ENCODE assay signal across 10 cellular contexts in the genomic region with DNA sequence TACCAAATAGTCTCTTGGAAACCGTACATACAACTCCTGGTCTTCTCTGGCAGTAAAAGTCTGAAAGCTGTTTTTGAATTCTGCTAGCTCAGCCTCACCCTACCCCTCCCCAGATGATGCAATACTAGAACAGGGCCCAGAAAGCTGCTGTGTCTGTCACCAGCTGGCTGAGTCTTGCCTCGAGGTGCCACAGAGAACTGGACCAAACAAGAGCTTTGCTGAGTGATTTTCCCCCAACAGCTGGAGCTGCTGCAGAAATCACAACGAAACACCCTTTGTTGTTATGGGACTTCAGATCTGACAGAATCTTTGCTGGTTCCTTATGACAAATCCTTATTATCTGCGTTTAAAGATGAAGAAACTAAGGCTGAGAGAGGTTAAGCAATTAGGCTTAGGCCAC.
DNase-seq lines count a peak whose midpoint lies in the region; ATAC-seq, FAIRE-seq and TF ChIP-seq lines count a peak whose summit lies in the region.
"Had no signal": no experiment of that assay in that cellular context is flagged by ENCODE, and none has a peak within 500 bp of the region (broad histone marks: within the 10 kb centered on the region; RNA-seq: fewer than 3 reads in every experiment).

No MANE protein-coding gene starts in this region.

- H3K79me2 ChIP-seq in K562 (ENCODE audit: control insufficient read depth, insufficient read depth, low read length), result no peaks in the 10 kb centered on the region

- WGBS in K562 (ENCODE audit: insufficient coverage, low coverage, missing lambda C conversion rate), result 17% methylated on average over 4 of the region's 4 CpGs
- WGBS in endodermal cell (ENCODE audit: insufficient coverage in 1 of 2, insufficient read length in 1 of 2), 2 experiments, result 78 to 81% methylated on average over 3 to 4 of the region's 4 CpGs

- H3K27me3 ChIP-seq in K562 (ENCODE audit: control insufficient read depth in 2 of 2, insufficient read depth in 2 of 2, low read length in 2 of 2) (no peaks in the 10 kb centered on the region), layer of hippocampus (ENCODE audit: control insufficient read depth, insufficient read depth, low read length) (peaks cover 13% of the 10 kb centered on the region), endodermal cell (ENCODE audit: control insufficient read depth, insufficient read depth, low read length, poor library complexity, severe bottlenecking) (peaks cover 75% of the 10 kb centered on the region)

- H3K9me1 ChIP-seq in K562 (ENCODE audit: control insufficient read depth, insufficient read depth, low read length), result no peaks in the 10 kb centered on the region

- no peak for TF ChIP-seq POLR2A in K562 (conservative IDR thresholded peaks at IDR 0.05)

- no peak for TF ChIP-seq CTCF in AG10803 (conservative IDR thresholded peaks at IDR 0.05; ENCODE audit: low read length)
- TF ChIP-seq CTCF in K562 (IDR thresholded peaks at IDR 0.05 in 2 of 3, conservative IDR thresholded peaks at IDR 0.05 in 1 of 3; ENCODE audit: insufficient read depth in 2 of 3, low read depth in 1 of 3, low read length in 3 of 3), result no peak
- TF ChIP-seq CTCF in endodermal cell (conservative IDR thresholded peaks at IDR 0.05), result no peak

- intact Hi-C loops in K562 (cut with micrococcal nuclease), result no loop called here

- POLR2A ChIA-PET in K562 (lab: Yijun Ruan, JAX), result interaction anchor here (0.6 to 3.9 kb wide), 3 partner anchors 12 to 476 kb away, joined by 3 to 13 read pairs (median 3); partner anchors contain the start of gene DNAJC1

- peak overlapping the region in 3 of 4 donors; percentile 6 to 43 (median 40) for H3K4me3 Mint-ChIP-seq in IgD-negative memory B cell
- H3K4me3 Mint-ChIP-seq in endodermal cell, result no peak overlapping the region

- H3K27me3 Mint-ChIP-seq in IgD-negative memory B cell (peaks cover 29% of the 10 kb centered on the region), endodermal cell (ENCODE audit: insufficient read depth) (peaks cover 71% of the 10 kb centered on the region)

- in situ Hi-C loops in K562 (cut with MboI), result no loop called here

- H3K27ac ChIP-seq in K562 (ENCODE audit: extremely low read depth, low read depth, low read length) (no peak overlapping the region), layer of hippocampus (ENCODE audit: low read depth, low read length) (peak overlapping the region; percentile 84), endodermal cell (ENCODE audit: low read depth, low read length) (no peak overlapping the region)

- H3K9ac ChIP-seq in K562 (ENCODE audit: insufficient read depth in 1 of 2, low read depth in 2 of 2, low read length in 2 of 2) (no peak overlapping the region), endodermal cell (ENCODE audit: extremely low read depth, low read length, poor library complexity, severe bottlenecking) (no peak overlapping the region)
- H3K9ac ChIP-seq: SK-N-SH had no signal

- H3K36me3 Mint-ChIP-seq in IgD-negative memory B cell, result peaks cover 4% of the 10 kb centered on the region
- no peaks in the 10 kb centered on the region for H3K36me3 Mint-ChIP-seq in endodermal cell (ENCODE audit: low read depth)

- H3K9me3 Mint-ChIP-seq in IgD-negative memory B cell, result peaks cover 0 to 2% (median 0%) of the 10 kb centered on the region in 3 donors
- no peaks in the 10 kb centered on the region for H3K9me3 Mint-ChIP-seq in endodermal cell

- peak overlapping the region; percentile 62; the same call in 1 of the 2 replicates for H2AFZ ChIP-seq in K562 (ENCODE audit: low read depth, low read length)

- CTCF ChIA-PET in K562 (lab: Yijun Ruan, JAX; ENCODE audit: low intra/inter-chr PET ratio), result no interaction called here

- H3K4me3 ChIP-seq in AG10803 (ENCODE audit: low read length) (no peak overlapping the region), K562 (no peak overlapping the region), endodermal cell (ENCODE audit: low read length) (no peak overlapping the region)

- peak; percentile 30 to 35; a peak in 3 of 4 replicates for TF ChIP-seq RAD21 in K562 (CRISPR knock-in tag; conservative IDR thresholded peaks at IDR 0.05 in 1 of 2, IDR thresholded peaks at IDR 0.05 in 1 of 2)

- H3K27ac Mint-ChIP-seq in IgD-negative memory B cell (peak overlapping the region in 1 of 3 donors; percentile 21), endodermal cell (no peak overlapping the region)

- BruUV-seq in K562 (replicated peaks; lab: Mats Ljungman, UMichigan), result no TSS peak

- H3K9me3 ChIP-seq in K562 (replicated peaks; ENCODE audit: control insufficient read depth, insufficient read depth, low read depth, low read length) (no peaks in the 10 kb centered on the region; the same call in 1 of the 2 replicates), endodermal cell (ENCODE audit: control insufficient read depth, low read length) (no peaks in the 10 kb centered on the region)
- H3K9me3 ChIP-seq: SK-N-SH had no signal

- TF ChIP-seq EP300 in K562 (IDR thresholded peaks at IDR 0.05; ENCODE audit: low read length), result peak; percentile 60

- DNase-seq in AG10803 (ENCODE audit: low read depth) (peak; percentile 25), K562 (ENCODE audit: extremely low read depth in 1 of 4, low spot score in 3 of 4) (peak in 2 of 4 experiments; percentile 13 to 38), 8988T (no peak), A172 (ENCODE audit: low spot score) (no peak), endodermal cell (no peak)
- DNase-seq: NCI-H2029, SK-N-SH had no signal

- no peaks in the 10 kb centered on the region for H4K20me1 ChIP-seq in K562 (replicated peaks; ENCODE audit: control insufficient read depth, insufficient read depth, low read length)

- H3K4me1 ChIP-seq in K562 (replicated peaks in 1 of 2; ENCODE audit: control insufficient read depth in 2 of 2, insufficient read depth in 2 of 2, low read length in 2 of 2) (peaks cover 0 to 23% of the 10 kb centered on the region in 2 experiments; a peak in 3 of 5 replicates), endodermal cell (ENCODE audit: control insufficient read depth, insufficient read depth, low read length) (peaks cover 5% of the 10 kb centered on the region)

- FAIRE-seq in K562 (lab: Jason Lieb, UNC), result no peak

- ATAC-seq in K562, result peak; percentile 90
- no peak for ATAC-seq in activated CD4-positive, CD25-positive, alpha-beta regulatory T cell treated with anti-CD3 and anti-CD28 coated beads, Interleukin-2, amount 50 U/mL, for 24 hours

- H3K4me1 Mint-ChIP-seq in IgD-negative memory B cell (peaks cover 13 to 36% (median 18%) of the 10 kb centered on the region in 3 donors), endodermal cell (peaks cover 15% of the 10 kb centered on the region)

- H3K4me2 ChIP-seq in K562 (ENCODE audit: insufficient read depth, low read length), result no peak overlapping the region
- H3K4me2 ChIP-seq: SK-N-SH had no signal

- H3K36me3 ChIP-seq in K562 (ENCODE audit: control insufficient read depth, insufficient read depth, low read length) (no peaks in the 10 kb centered on the region), endodermal cell (ENCODE audit: control insufficient read depth, insufficient read depth, low read length) (no peaks in the 10 kb centered on the region)

TF ChIP-seq in K562, 482 proteins besides CTCF, POLR2A, EP300 and RAD21 (continues in another document):
- peak; percentile 54; the same call in 1 of the 2 replicates for TF ChIP-seq ZNF644 (tag; IDR thresholded peaks at IDR 0.05; ENCODE audit: low read depth)
